Comparison of ENCODE assay signal across 8 cellular contexts in genomic region chr2:53969285-53970094, GRCh38. TPM values are rescaled to one million over a fixed set of nuclear protein-coding genes. Genes with fewer than 3 reads are reported as not detected.
DNase-seq lines count a peak whose midpoint lies in the region; ATAC-seq and TF ChIP-seq lines count a peak whose summit lies in the region.

No MANE protein-coding gene starts in this region.

- H3K27ac Mint-ChIP-seq in activated CD4-positive, alpha-beta memory T cell treated with anti-CD3 and anti-CD28 coated beads for 36 hours, result peak overlapping the region; percentile 54

- in situ Hi-C loops in Caki2 (cut with HindIII; ENCODE audit: low pct_unique_long_range_greater_than_20kb, low sequenced_read_pairs), result no loop called here

- intact Hi-C loops in activated CD4-positive, alpha-beta memory T cell treated with anti-CD3 and anti-CD28 coated beads for 36 hours (cut with micrococcal nuclease), result loop anchor here (1.0 to 10.0 kb wide), 10 partner anchors 72 to 1645 kb away; partner anchors contain the start of genes ACYP2, ASB3, CHAC2 and ERLEC1
- intact Hi-C loops in ovary (cut with DNase I), result loop anchor here in 1 of 4 donors (10.0 kb wide), 1 partner anchor 145 kb away; the partner anchor contains the start of gene ACYP2

- 1 to 2% (median 2%) methylated on average over 12 of the region's 12 CpGs for WGBS in ovary, 3 donors

- H3K4me1 Mint-ChIP-seq in activated CD4-positive, alpha-beta memory T cell treated with anti-CD3 and anti-CD28 coated beads for 36 hours (ENCODE audit: low read depth), result peaks cover 46% of the 10 kb centered on the region

- CTCF ChIA-PET in activated CD4-positive, alpha-beta memory T cell treated with anti-CD3 and anti-CD28 coated beads for 36 hours (lab: Charles Lee), result interaction anchor here (0.8 to 1.2 kb wide), 2 partner anchors 84 to 138 kb away, joined by 3 to 4 read pairs; no protein-coding TSS in a partner anchor

- H3K27ac ChIP-seq in foreskin keratinocyte, result peak overlapping the region; percentile 90
- peak overlapping the region; percentile 87 to 93 for H3K27ac ChIP-seq in ovary

- peak; percentile 52 for DNase-seq in Caki2 (ENCODE audit: low read depth)
- DNase-seq in NCI-H1694 treated with DMSO at 0.1 percent for 48 hours (lab: John Stamatoyannopoulos, UW), result peak; percentile 13
- peak; percentile 28 for DNase-seq in activated CD4-positive, alpha-beta memory T cell treated with anti-CD3 and anti-CD28 coated beads for 36 hours
- DNase-seq in foreskin keratinocyte, result peak; percentile 71 to 86
- no peak for DNase-seq in ovary
- no peak for DNase-seq in stimulated activated CD4-positive, alpha-beta T cell treated with anti-CD3 and anti-CD28 coated beads, Interleukin-1b, Interleukin-23, amount 100 ng/mL, for 48 hours

- no peaks in the 10 kb centered on the region for H3K36me3 ChIP-seq in ovary

- no peaks in the 10 kb centered on the region for H3K27me3 Mint-ChIP-seq in activated CD4-positive, alpha-beta memory T cell treated with anti-CD3 and anti-CD28 coated beads for 36 hours

- H3K4me3 Mint-ChIP-seq in activated CD4-positive, alpha-beta memory T cell treated with anti-CD3 and anti-CD28 coated beads for 36 hours, result peak overlapping the region; percentile 80

- no peaks in the 10 kb centered on the region for H3K9me3 ChIP-seq in ovary

- ATAC-seq in GM21786 (IDR thresholded peaks at IDR 0.05; ENCODE audit: unreplicated experiment) (peak; percentile 20), foreskin keratinocyte (peak; percentile 70), HG03196 (IDR thresholded peaks at IDR 0.05; ENCODE audit: unreplicated experiment) (no peak)

- H3K4me3 ChIP-seq in ovary, result peak overlapping the region; percentile 68

- TF ChIP-seq EP300 in ovary (IDR thresholded peaks at IDR 0.05), result no peak

- TF ChIP-seq CTCF in foreskin keratinocyte (conservative IDR thresholded peaks at IDR 0.05), result no peak
- TF ChIP-seq CTCF in ovary (IDR thresholded peaks at IDR 0.05), result no peak

- H3K27me3 ChIP-seq in foreskin keratinocyte (no peaks in the 10 kb centered on the region), ovary (no peaks in the 10 kb centered on the region)

- H3K4me1 ChIP-seq in foreskin keratinocyte, result peaks cover 13% of the 10 kb centered on the region
- H3K4me1 ChIP-seq in ovary (ENCODE audit: insufficient read depth), result peaks cover 4% of the 10 kb centered on the region

- TF ChIP-seq POLR2A in ovary (IDR thresholded peaks at IDR 0.05), result no peak

- peaks cover 7% of the 10 kb centered on the region for H3K36me3 Mint-ChIP-seq in activated CD4-positive, alpha-beta memory T cell treated with anti-CD3 and anti-CD28 coated beads for 36 hours

- no peaks in the 10 kb centered on the region for H3K9me3 Mint-ChIP-seq in activated CD4-positive, alpha-beta memory T cell treated with anti-CD3 and anti-CD28 coated beads for 36 hours

- POLR2A ChIA-PET in activated CD4-positive, alpha-beta memory T cell treated with anti-CD3 and anti-CD28 coated beads for 36 hours (lab: Charles Lee), result interaction anchor here (0.5 to 2.7 kb wide), 7 partner anchors 72 to 1550 kb away, joined by 3 to 15 read pairs (median 3); partner anchors contain the start of genes ACYP2 and CFAP36

RNA-seq across cellular contexts. Expression of gene PSME4, which starts 1.3 kb away (rescaled TPM):
- 10.5 and 13.0 TPM in 2 replicates for total RNA-seq in Caki2 (2014; rRNA removed; shearing (Covaris generic); ENCODE audit: low replicate concordance)
- total RNA-seq in activated CD4-positive, alpha-beta memory T cell treated with anti-CD3 and anti-CD28 coated beads for 36 hours, result 10 to 100 TPM; 35.2 to 36.9 TPM
- total RNA-seq in foreskin keratinocyte (74.4 and 76.2 TPM in 2 replicates), ovary (10 to 100 TPM; 26.1 to 52.1 (median 33.3) TPM)
- polyA plus RNA-seq in foreskin keratinocyte (47.3 and 51.8 TPM in 2 replicates), ovary (10 to 100 TPM; 12.8 to 18.9 TPM)

Comparison
In these comparisons a context has a peak if more than half of its experiments do, and no peak if none do; other contexts are left out.
1. DNase-seq: peak in Caki2 (single experiment), NCI-H1694 treated with DMSO at 0.1 percent for 48 hours (single experiment), activated CD4-positive, alpha-beta memory T cell treated with anti-CD3 and anti-CD28 coated beads for 36 hours (single experiment) and foreskin keratinocyte (2 of 2); none in ovary (0 of 5) and stimulated activated CD4-positive, alpha-beta T cell treated with anti-CD3 and anti-CD28 coated beads, Interleukin-1b, Interleukin-23, amount 100 ng/mL, for 48 hours (single experiment).